ENCODE assay signal across 12 cellular contexts in the genomic region with DNA sequence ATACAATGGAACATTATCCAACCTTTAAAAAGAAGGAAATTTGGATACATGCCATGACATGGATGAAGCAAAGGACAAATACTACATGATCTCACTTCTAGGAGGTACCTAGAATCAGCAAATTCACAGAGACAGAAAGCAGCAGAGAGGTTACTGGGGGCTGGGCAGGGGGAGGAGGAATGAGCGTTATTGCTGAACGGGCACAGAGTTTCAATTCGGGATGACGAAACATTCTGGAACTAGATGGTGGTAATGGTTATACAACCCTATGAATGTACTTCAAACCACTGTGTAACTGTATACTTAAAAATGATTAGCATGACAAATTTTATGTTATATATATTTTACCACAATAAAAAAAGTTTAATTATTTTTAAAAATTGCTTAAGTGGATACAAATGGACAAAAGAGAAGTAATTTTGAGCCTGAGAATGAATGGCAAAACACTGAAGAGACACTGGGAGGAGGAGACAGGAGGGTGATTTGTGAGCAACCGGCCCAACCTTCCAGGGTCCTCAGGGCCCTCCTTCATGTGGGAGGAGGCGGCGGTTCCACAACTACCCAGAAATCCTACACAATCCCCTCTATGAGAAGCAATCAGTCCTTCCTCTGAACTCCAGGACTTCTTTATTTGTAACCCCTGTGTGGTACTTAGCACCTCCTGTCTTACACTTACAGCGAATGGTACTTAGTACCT. TPM values are rescaled to one million over a fixed set of nuclear protein-coding genes. Genes with fewer than 3 reads are reported as not detected.
DNase-seq lines count a peak whose midpoint lies in the region; ATAC-seq and TF ChIP-seq lines count a peak whose summit lies in the region.
"Had no signal": no experiment of that assay in that cellular context is flagged by ENCODE, and none has a peak within 500 bp of the region (broad histone marks: within the 10 kb centered on the region; RNA-seq: fewer than 3 reads in every experiment).

No MANE protein-coding gene starts in this region.

- no CpG with 5 or more reads among the region's 8 CpGs for WGBS in trophoblast cell (ENCODE audit: extremely low coverage, insufficient coverage, insufficient read length)

- POLR2A ChIA-PET in CD8-positive, alpha-beta T cell (lab: Charles Lee) = no interaction called here

- H3K4me3 Mint-ChIP-seq in effector memory CD8-positive, alpha-beta T cell = peak overlapping the region in 1 of 2 donors; percentile 59
- no peak overlapping the region for H3K4me3 Mint-ChIP-seq in activated T-helper 2 cell treated with anti-CD3 and anti-CD28 coated beads, Interferon-gamma antibody, Interleukin-2, Interleukin-4, amounts not matched to agents 10 μg/mL and 5 μg/mL and 100 μg/mL, durations not matched to agents 14 hours and 24 hours and 36 hours (ENCODE audit: low read depth)
- no peak overlapping the region for H3K4me3 Mint-ChIP-seq in CD8-positive, alpha-beta T cell

- peak; percentile 88 for DNase-seq in NOMO-1 treated with dmso at 0.1 percent for 144 hours (lab: John Stamatoyannopoulos, UW; ENCODE audit: unreplicated experiment)
- DNase-seq in effector memory CD8-positive, alpha-beta T cell = no peak
- no peak for DNase-seq in trophoblast cell
- DNase-seq in activated T-helper 2 cell treated with anti-CD3 and anti-CD28 coated beads, Interferon-gamma antibody, Interleukin-2, Interleukin-4, amounts not matched to agents 10 μg/mL and 5 μg/mL and 100 μg/mL, durations not matched to agents 14 hours and 24 hours and 36 hours (ENCODE audit: low spot score) = no peak
- DNase-seq in retina = no peak
- DNase-seq in CD8-positive, alpha-beta T cell = no peak
- DNase-seq: activated naive CD4-positive, alpha-beta T cell treated with anti-CD3 and anti-CD28 coated beads, Interleukin-2, amount 50 U/mL, for 16 hours; NCI-H446 treated with DMSO at 0.1 percent for 48 hours; RPMI8226 had no signal

- H3K14ac ChIP-seq in trophoblast cell (ENCODE audit: low read length) = no peak overlapping the region

- TF ChIP-seq CTCF in CD8-positive, alpha-beta T cell (IDR thresholded peaks at IDR 0.05) = no peak

- H3K4me2 ChIP-seq in trophoblast cell (ENCODE audit: low read length) = no peak overlapping the region

- H3K27ac Mint-ChIP-seq in effector memory CD8-positive, alpha-beta T cell = peak overlapping the region; percentile 20 to 79
- no peak overlapping the region for H3K27ac Mint-ChIP-seq in activated T-helper 2 cell treated with anti-CD3 and anti-CD28 coated beads, Interferon-gamma antibody, Interleukin-2, Interleukin-4, amounts not matched to agents 10 μg/mL and 5 μg/mL and 100 μg/mL, durations not matched to agents 14 hours and 24 hours and 36 hours
- no peak overlapping the region for H3K27ac Mint-ChIP-seq in CD8-positive, alpha-beta T cell

- H3K79me2 ChIP-seq in ACC112 (ENCODE audit: control insufficient read depth, insufficient read depth, low read length, unreplicated experiment) (peaks cover 56% of the 10 kb centered on the region), trophoblast cell (ENCODE audit: control insufficient read depth, insufficient read depth, low read length, poor library complexity) (peaks cover 4% of the 10 kb centered on the region)

- H3K4me3 ChIP-seq in ACC112 (ENCODE audit: low read depth, low read length) (peak overlapping the region; percentile 65; the same call in 1 of the 2 replicates), trophoblast cell (ENCODE audit: low read depth, low read length) (no peak overlapping the region)
- no peak overlapping the region for H3K4me3 ChIP-seq in CD8-positive, alpha-beta T cell (ENCODE audit: low read depth, low read length)
- H3K4me3 ChIP-seq: GM23248 had no signal

- H3K4ac ChIP-seq in trophoblast cell (ENCODE audit: low read depth, low read length) = no peak overlapping the region

- H2BK120ac ChIP-seq in trophoblast cell (ENCODE audit: insufficient read depth, low read length, poor library complexity) = no peak overlapping the region

- H3K9ac ChIP-seq in trophoblast cell (ENCODE audit: low read length) = no peak overlapping the region
- H3K9ac ChIP-seq: GM23248 had no signal

- H2AK5ac ChIP-seq in trophoblast cell (ENCODE audit: low read length) = no peak overlapping the region

- no peak overlapping the region for H3K18ac ChIP-seq in trophoblast cell (ENCODE audit: low read length)

- no peaks in the 10 kb centered on the region for H3K9me3 ChIP-seq in trophoblast cell (ENCODE audit: insufficient read depth, low read depth, low read length)
- no peaks in the 10 kb centered on the region for H3K9me3 ChIP-seq in CD8-positive, alpha-beta T cell (ENCODE audit: low read length)

- no peak for ATAC-seq in effector memory CD8-positive, alpha-beta T cell (replicated peaks)
- no peak for ATAC-seq in CD8-positive, alpha-beta T cell
- no peak for ATAC-seq in HG02798 (IDR thresholded peaks at IDR 0.05; ENCODE audit: poor library complexity, unreplicated experiment)

- CTCF ChIA-PET in CD8-positive, alpha-beta T cell (lab: Charles Lee) = no interaction called here

- H3K27ac ChIP-seq in ACC112 (ENCODE audit: low read depth, low read length) (peak overlapping the region; percentile 92), trophoblast cell (ENCODE audit: low read depth, low read length) (no peak overlapping the region)
- H3K27ac ChIP-seq in CD8-positive, alpha-beta T cell (ENCODE audit: low read depth, low read length) = no peak overlapping the region
- H3K27ac ChIP-seq: GM23248 had no signal

- no peak overlapping the region for H2AFZ ChIP-seq in ACC112 (ENCODE audit: low read length, unreplicated experiment)
- no peak overlapping the region for H2AFZ ChIP-seq in trophoblast cell (ENCODE audit: insufficient read depth, low read length, poor library complexity)
- H2AFZ ChIP-seq: GM23248 had no signal

- no peak overlapping the region for H4K12ac ChIP-seq in trophoblast cell (ENCODE audit: low read depth, low read length)

- H2BK12ac ChIP-seq in trophoblast cell (ENCODE audit: low read length) = peak overlapping the region; percentile 52

- no peak overlapping the region for H4K8ac ChIP-seq in trophoblast cell (ENCODE audit: low read depth, low read length)

- peaks cover 35 to 45% of the 10 kb centered on the region in 2 donors for H3K4me1 Mint-ChIP-seq in effector memory CD8-positive, alpha-beta T cell (ENCODE audit: low read depth in 2 of 2)
- H3K4me1 Mint-ChIP-seq in activated T-helper 2 cell treated with anti-CD3 and anti-CD28 coated beads, Interferon-gamma antibody, Interleukin-2, Interleukin-4, amounts not matched to agents 10 μg/mL and 5 μg/mL and 100 μg/mL, durations not matched to agents 14 hours and 24 hours and 36 hours (ENCODE audit: low read depth) = peaks cover 32% of the 10 kb centered on the region
- H3K4me1 Mint-ChIP-seq in CD8-positive, alpha-beta T cell (ENCODE audit: low read depth) = peaks cover 26% of the 10 kb centered on the region

- intact Hi-C loops in activated T-helper 2 cell treated with anti-CD3 and anti-CD28 coated beads, Interferon-gamma antibody, Interleukin-2, Interleukin-4, amounts not matched to agents 10 μg/mL and 5 μg/mL and 100 μg/mL, durations not matched to agents 14 hours and 24 hours and 36 hours (cut with micrococcal nuclease) = no loop called here
- intact Hi-C loops in CD8-positive, alpha-beta T cell (cut with DNase I, micrococcal nuclease) = no loop called here

- H2BK5ac ChIP-seq in trophoblast cell (ENCODE audit: low read depth, low read length, poor library complexity) = no peak overlapping the region

- no peaks in the 10 kb centered on the region for H3K9me3 Mint-ChIP-seq in effector memory CD8-positive, alpha-beta T cell
- H3K9me3 Mint-ChIP-seq in activated T-helper 2 cell treated with anti-CD3 and anti-CD28 coated beads, Interferon-gamma antibody, Interleukin-2, Interleukin-4, amounts not matched to agents 10 μg/mL and 5 μg/mL and 100 μg/mL, durations not matched to agents 14 hours and 24 hours and 36 hours = no peaks in the 10 kb centered on the region
- no peaks in the 10 kb centered on the region for H3K9me3 Mint-ChIP-seq in CD8-positive, alpha-beta T cell

- H3K36me3 ChIP-seq in ACC112 (ENCODE audit: insufficient read depth, low read length) (no peaks in the 10 kb centered on the region), trophoblast cell (ENCODE audit: control insufficient read depth in 1 of 2, insufficient read depth in 2 of 2, low read length in 2 of 2) (no peaks in the 10 kb centered on the region)
- no peaks in the 10 kb centered on the region for H3K36me3 ChIP-seq in CD8-positive, alpha-beta T cell (ENCODE audit: insufficient read depth, low read length)

- no peaks in the 10 kb centered on the region for H3K27me3 ChIP-seq in ACC112 (ENCODE audit: insufficient read depth, low read length)
- H3K27me3 ChIP-seq in trophoblast cell (ENCODE audit: insufficient read depth, low read length) = no peaks in the 10 kb centered on the region
- no peaks in the 10 kb centered on the region for H3K27me3 ChIP-seq in CD8-positive, alpha-beta T cell (ENCODE audit: insufficient read depth, low read length)

- H3K4me1 ChIP-seq in ACC112 (ENCODE audit: control insufficient read depth, insufficient read depth, low read length, unreplicated experiment) (peaks cover 59% of the 10 kb centered on the region), trophoblast cell (ENCODE audit: control insufficient read depth in 1 of 2, insufficient read depth in 2 of 2, low read length in 2 of 2) (peaks cover 17 to 28% of the 10 kb centered on the region in 2 experiments)
- no peaks in the 10 kb centered on the region for H3K4me1 ChIP-seq in CD8-positive, alpha-beta T cell (ENCODE audit: insufficient read depth, low read length)

- peaks cover 2% of the 10 kb centered on the region for H3K79me1 ChIP-seq in trophoblast cell (ENCODE audit: low read length)

- H3K36me3 Mint-ChIP-seq in effector memory CD8-positive, alpha-beta T cell (ENCODE audit: insufficient read depth) = peaks cover 15% of the 10 kb centered on the region
- peaks cover 3% of the 10 kb centered on the region for H3K36me3 Mint-ChIP-seq in activated T-helper 2 cell treated with anti-CD3 and anti-CD28 coated beads, Interferon-gamma antibody, Interleukin-2, Interleukin-4, amounts not matched to agents 10 μg/mL and 5 μg/mL and 100 μg/mL, durations not matched to agents 14 hours and 24 hours and 36 hours (ENCODE audit: low read depth)
- H3K36me3 Mint-ChIP-seq in CD8-positive, alpha-beta T cell = peaks cover 6% of the 10 kb centered on the region

- H3K23ac ChIP-seq in trophoblast cell (ENCODE audit: low read length) = no peak overlapping the region

- H3K27me3 Mint-ChIP-seq in effector memory CD8-positive, alpha-beta T cell = no peaks in the 10 kb centered on the region
- H3K27me3 Mint-ChIP-seq in activated T-helper 2 cell treated with anti-CD3 and anti-CD28 coated beads, Interferon-gamma antibody, Interleukin-2, Interleukin-4, amounts not matched to agents 10 μg/mL and 5 μg/mL and 100 μg/mL, durations not matched to agents 14 hours and 24 hours and 36 hours (ENCODE audit: low read depth) = no peaks in the 10 kb centered on the region
- H3K27me3 Mint-ChIP-seq in CD8-positive, alpha-beta T cell (ENCODE audit: low read depth) = no peaks in the 10 kb centered on the region

- H4K91ac ChIP-seq in trophoblast cell (ENCODE audit: low read depth, low read length) = no peak overlapping the region

RNA-seq across cellular contexts. Expression of gene ACSL1, which starts 14.1 kb away (rescaled TPM):
- polyA plus RNA-seq in trophoblast cell (2013) = 5.9 and 6.4 TPM in 2 replicates
- 42.7 and 43.0 TPM in 2 replicates for total RNA-seq in activated T-helper 2 cell treated with anti-CD3 and anti-CD28 coated beads, Interferon-gamma antibody, Interleukin-2, Interleukin-4, amounts not matched to agents 10 μg/mL and 5 μg/mL and 100 μg/mL, durations not matched to agents 14 hours and 24 hours and 36 hours
- 10 to 100 TPM; 18.4 to 21.3 TPM for total RNA-seq in CD8-positive, alpha-beta T cell

Comparison
In these comparisons a context has a peak if more than half of its experiments do, and no peak if none do; other contexts are left out.
1. H3K27ac Mint-ChIP-seq: peak in effector memory CD8-positive, alpha-beta T cell (2 of 2); none in activated T-helper 2 cell treated with anti-CD3 and anti-CD28 coated beads, Interferon-gamma antibody, Interleukin-2, Interleukin-4, amounts not matched to agents 10 μg/mL and 5 μg/mL and 100 μg/mL, durations not matched to agents 14 hours and 24 hours and 36 hours (single experiment) and CD8-positive, alpha-beta T cell (single experiment).